ENCODE assay signal across 1 cellular context in the genomic region with DNA sequence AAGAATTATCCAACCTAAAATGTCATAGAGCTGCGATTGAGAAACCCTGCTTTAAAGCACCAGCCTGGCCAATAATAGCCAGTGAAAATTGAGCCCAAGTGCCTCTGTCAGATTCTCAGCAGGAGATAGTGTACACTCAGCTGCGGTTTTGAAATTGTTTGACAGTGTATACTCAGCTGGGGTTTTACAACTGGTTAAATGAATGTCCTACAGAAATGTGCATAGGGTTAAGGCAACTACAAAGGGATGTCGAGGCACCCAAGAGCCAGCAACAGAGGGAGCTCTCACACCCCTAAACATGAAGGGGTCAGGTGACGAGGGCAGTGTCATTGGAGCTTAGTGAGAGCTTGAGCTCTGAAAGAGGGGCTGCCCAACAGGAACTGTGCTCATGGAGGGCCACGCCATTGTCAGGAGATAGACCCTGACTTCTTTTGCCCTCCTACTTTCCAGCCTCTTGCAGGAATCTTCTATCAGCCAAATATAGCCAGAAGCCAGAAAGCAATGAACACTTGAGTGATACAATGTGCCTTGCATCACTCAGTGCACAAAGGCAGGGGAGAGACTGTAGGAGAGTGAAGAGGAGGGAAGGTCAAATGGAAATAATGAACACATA.
A peak's percentile ranks its signal among the peaks of the same experiment; 100 is the strongest.
TF ChIP-seq lines count a peak whose summit lies in the region.

No MANE protein-coding gene starts in this region.

TF ChIP-seq in GM12878, 131 proteins besides CTCF, POLR2A, EP300 and RAD21 (continued from another document):
- TF ChIP-seq, protein P1, sequence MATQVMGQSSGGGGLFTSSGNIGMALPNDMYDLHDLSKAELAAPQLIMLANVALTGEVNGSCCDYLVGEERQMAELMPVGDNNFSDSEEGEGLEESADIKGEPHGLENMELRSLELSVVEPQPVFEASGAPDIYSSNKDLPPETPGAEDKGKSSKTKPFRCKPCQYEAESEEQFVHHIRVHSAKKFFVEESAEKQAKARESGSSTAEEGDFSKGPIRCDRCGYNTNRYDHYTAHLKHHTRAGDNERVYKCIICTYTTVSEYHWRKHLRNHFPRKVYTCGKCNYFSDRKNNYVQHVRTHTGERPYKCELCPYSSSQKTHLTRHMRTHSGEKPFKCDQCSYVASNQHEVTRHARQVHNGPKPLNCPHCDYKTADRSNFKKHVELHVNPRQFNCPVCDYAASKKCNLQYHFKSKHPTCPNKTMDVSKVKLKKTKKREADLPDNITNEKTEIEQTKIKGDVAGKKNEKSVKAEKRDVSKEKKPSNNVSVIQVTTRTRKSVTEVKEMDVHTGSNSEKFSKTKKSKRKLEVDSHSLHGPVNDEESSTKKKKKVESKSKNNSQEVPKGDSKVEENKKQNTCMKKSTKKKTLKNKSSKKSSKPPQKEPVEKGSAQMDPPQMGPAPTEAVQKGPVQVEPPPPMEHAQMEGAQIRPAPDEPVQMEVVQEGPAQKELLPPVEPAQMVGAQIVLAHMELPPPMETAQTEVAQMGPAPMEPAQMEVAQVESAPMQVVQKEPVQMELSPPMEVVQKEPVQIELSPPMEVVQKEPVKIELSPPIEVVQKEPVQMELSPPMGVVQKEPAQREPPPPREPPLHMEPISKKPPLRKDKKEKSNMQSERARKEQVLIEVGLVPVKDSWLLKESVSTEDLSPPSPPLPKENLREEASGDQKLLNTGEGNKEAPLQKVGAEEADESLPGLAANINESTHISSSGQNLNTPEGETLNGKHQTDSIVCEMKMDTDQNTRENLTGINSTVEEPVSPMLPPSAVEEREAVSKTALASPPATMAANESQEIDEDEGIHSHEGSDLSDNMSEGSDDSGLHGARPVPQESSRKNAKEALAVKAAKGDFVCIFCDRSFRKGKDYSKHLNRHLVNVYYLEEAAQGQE (IDR thresholded peaks at IDR 0.05; ENCODE audit: low read depth, low read length) = no peak
- TF ChIP-seq, protein P2, sequence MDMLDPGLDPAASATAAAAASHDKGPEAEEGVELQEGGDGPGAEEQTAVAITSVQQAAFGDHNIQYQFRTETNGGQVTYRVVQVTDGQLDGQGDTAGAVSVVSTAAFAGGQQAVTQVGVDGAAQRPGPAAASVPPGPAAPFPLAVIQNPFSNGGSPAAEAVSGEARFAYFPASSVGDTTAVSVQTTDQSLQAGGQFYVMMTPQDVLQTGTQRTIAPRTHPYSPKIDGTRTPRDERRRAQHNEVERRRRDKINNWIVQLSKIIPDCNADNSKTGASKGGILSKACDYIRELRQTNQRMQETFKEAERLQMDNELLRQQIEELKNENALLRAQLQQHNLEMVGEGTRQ (IDR thresholded peaks at IDR 0.05; ENCODE audit: borderline replicate concordance, low read depth, low read length) = peak; percentile 54; the same call in 1 of the 2 replicates
- TF ChIP-seq, protein P3, sequence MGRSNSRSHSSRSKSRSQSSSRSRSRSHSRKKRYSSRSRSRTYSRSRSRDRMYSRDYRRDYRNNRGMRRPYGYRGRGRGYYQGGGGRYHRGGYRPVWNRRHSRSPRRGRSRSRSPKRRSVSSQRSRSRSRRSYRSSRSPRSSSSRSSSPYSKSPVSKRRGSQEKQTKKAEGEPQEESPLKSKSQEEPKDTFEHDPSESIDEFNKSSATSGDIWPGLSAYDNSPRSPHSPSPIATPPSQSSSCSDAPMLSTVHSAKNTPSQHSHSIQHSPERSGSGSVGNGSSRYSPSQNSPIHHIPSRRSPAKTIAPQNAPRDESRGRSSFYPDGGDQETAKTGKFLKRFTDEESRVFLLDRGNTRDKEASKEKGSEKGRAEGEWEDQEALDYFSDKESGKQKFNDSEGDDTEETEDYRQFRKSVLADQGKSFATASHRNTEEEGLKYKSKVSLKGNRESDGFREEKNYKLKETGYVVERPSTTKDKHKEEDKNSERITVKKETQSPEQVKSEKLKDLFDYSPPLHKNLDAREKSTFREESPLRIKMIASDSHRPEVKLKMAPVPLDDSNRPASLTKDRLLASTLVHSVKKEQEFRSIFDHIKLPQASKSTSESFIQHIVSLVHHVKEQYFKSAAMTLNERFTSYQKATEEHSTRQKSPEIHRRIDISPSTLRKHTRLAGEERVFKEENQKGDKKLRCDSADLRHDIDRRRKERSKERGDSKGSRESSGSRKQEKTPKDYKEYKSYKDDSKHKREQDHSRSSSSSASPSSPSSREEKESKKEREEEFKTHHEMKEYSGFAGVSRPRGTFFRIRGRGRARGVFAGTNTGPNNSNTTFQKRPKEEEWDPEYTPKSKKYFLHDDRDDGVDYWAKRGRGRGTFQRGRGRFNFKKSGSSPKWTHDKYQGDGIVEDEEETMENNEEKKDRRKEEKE (IDR thresholded peaks at IDR 0.05) = no peak
- TF ChIP-seq YBX1 (IDR thresholded peaks at IDR 0.05) (no peak), NR2C2 (IDR thresholded peaks at IDR 0.05; ENCODE audit: borderline replicate concordance, control insufficient read depth, insufficient read length, low read depth) (no peak), NFIC (IDR thresholded peaks at IDR 0.05; ENCODE audit: low read depth, low read length) (no peak), SRF (IDR thresholded peaks at IDR 0.05; ENCODE audit: low read depth in 2 of 2, low read length in 2 of 2) (no peak), ASH2L (IDR thresholded peaks at IDR 0.05; ENCODE audit: borderline replicate concordance, low read depth) (no peak), KAT2A (conservative IDR thresholded peaks at IDR 0.05; ENCODE audit: control insufficient read depth, low read depth, low read length) (no peak), SMAD1 (IDR thresholded peaks at IDR 0.05; ENCODE audit: low read depth, partially characterized antibody) (no peak), NBN (IDR thresholded peaks at IDR 0.05) (no peak), TCF12 (IDR thresholded peaks at IDR 0.05; ENCODE audit: low read depth, low read length) (no peak), CEBPB (IDR thresholded peaks at IDR 0.05; ENCODE audit: borderline replicate concordance in 1 of 2, low read depth in 2 of 2, low read length in 2 of 2) (no peak), KLF5 (IDR thresholded peaks at IDR 0.05; ENCODE audit: partially characterized antibody) (no peak)
- TF ChIP-seq, protein P4, sequence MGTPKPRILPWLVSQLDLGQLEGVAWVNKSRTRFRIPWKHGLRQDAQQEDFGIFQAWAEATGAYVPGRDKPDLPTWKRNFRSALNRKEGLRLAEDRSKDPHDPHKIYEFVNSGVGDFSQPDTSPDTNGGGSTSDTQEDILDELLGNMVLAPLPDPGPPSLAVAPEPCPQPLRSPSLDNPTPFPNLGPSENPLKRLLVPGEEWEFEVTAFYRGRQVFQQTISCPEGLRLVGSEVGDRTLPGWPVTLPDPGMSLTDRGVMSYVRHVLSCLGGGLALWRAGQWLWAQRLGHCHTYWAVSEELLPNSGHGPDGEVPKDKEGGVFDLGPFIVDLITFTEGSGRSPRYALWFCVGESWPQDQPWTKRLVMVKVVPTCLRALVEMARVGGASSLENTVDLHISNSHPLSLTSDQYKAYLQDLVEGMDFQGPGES (IDR thresholded peaks at IDR 0.05) = no peak
